ENCODE assay signal across 13 cellular contexts in genomic region chr10:31064334-31064733, GRCh38. TPM values are rescaled to one million over a fixed set of nuclear protein-coding genes. Genes with fewer than 3 reads are reported as not detected.
DNase-seq lines count a peak whose midpoint lies in the region; ATAC-seq and TF ChIP-seq lines count a peak whose summit lies in the region.
"Had no signal": no experiment of that assay in that cellular context is flagged by ENCODE, and none has a peak within 500 bp of the region (broad histone marks: within the 10 kb centered on the region; RNA-seq: fewer than 3 reads in every experiment).

No MANE protein-coding gene starts in this region.

- DNase-seq in BE2C (peak; percentile 13), heart right ventricle (peak in 1 of 2 donors; percentile 29), sigmoid colon (peak; percentile 78), activated T-cell treated with anti-CD3 and anti-CD28 coated beads for 4 hours (no peak), activated gamma-delta T cell treated with Interleukin-2 at 50 U/mL for 16 hours (no peak), left colon (no peak)
- DNase-seq: CD8-positive, alpha-beta memory T cell; retina; SHP77 had no signal

- intact Hi-C loops in heart right ventricle (cut with DNase I) (no loop called here), sigmoid colon (cut with DNase I) (no loop called here), left colon (cut with DNase I, micrococcal nuclease) (no loop called here)

- no peaks in the 10 kb centered on the region for H3K36me3 ChIP-seq in BE2C
- H3K36me3 ChIP-seq in heart right ventricle, result no peaks in the 10 kb centered on the region
- no peaks in the 10 kb centered on the region for H3K36me3 ChIP-seq in sigmoid colon

- H3K9me3 Mint-ChIP-seq in brain, result peaks cover 0 to 8% (median 3%) of the 10 kb centered on the region in 5 experiments
- H3K9me3 Mint-ChIP-seq: CD8-positive, alpha-beta memory T cell had no signal

- H3K27me3 ChIP-seq in BE2C, result no peaks in the 10 kb centered on the region
- H3K27me3 ChIP-seq in heart right ventricle, result no peaks in the 10 kb centered on the region
- H3K27me3 ChIP-seq in sigmoid colon, result no peaks in the 10 kb centered on the region

- H3K4me1 Mint-ChIP-seq in brain, result peaks cover 15% of the 10 kb centered on the region
- H3K4me1 Mint-ChIP-seq: CD8-positive, alpha-beta memory T cell had no signal

- TF ChIP-seq CTCF in BE2C (IDR thresholded peaks at IDR 0.05; ENCODE audit: low read depth, low read length) (no peak), brain (conservative IDR thresholded peaks at IDR 0.05) (no peak), heart right ventricle (IDR thresholded peaks at IDR 0.05) (no peak), sigmoid colon (IDR thresholded peaks at IDR 0.05) (no peak)

- H3K36me3 Mint-ChIP-seq in brain, result no peaks in the 10 kb centered on the region
- H3K36me3 Mint-ChIP-seq: CD8-positive, alpha-beta memory T cell had no signal

- no peak for TF ChIP-seq POLR2A in sigmoid colon (IDR thresholded peaks at IDR 0.05)

- WGBS in heart right ventricle, 2 donors, result 63 to 68% methylated on average over 2 of the region's 2 CpGs
- WGBS in sigmoid colon, 2 donors, result 63 to 66% methylated on average over 2 of the region's 2 CpGs

- no peak for TF ChIP-seq EP300 in sigmoid colon (IDR thresholded peaks at IDR 0.05)

- H3K27me3 Mint-ChIP-seq in brain, result no peaks in the 10 kb centered on the region

- H3K9me3 ChIP-seq in BE2C (no peaks in the 10 kb centered on the region), heart right ventricle (no peaks in the 10 kb centered on the region), sigmoid colon (no peaks in the 10 kb centered on the region)

- no peaks in the 10 kb centered on the region for H3K4me1 ChIP-seq in BE2C
- H3K4me1 ChIP-seq in heart right ventricle, result peaks cover 0 to 32% (median 6%) of the 10 kb centered on the region in 9 donors
- peaks cover 0 to 13% (median 11%) of the 10 kb centered on the region in 4 donors for H3K4me1 ChIP-seq in sigmoid colon

- peak overlapping the region in 3 of 5 experiments; percentile 67 to 86 (median 74) for H3K27ac Mint-ChIP-seq in brain
- H3K27ac Mint-ChIP-seq: CD8-positive, alpha-beta memory T cell had no signal

- ATAC-seq in heart right ventricle (peak; percentile 63 to 86 (median 77)), left colon (no peak), GM18519 (IDR thresholded peaks at IDR 0.05; ENCODE audit: low FRiP score, unreplicated experiment) (no peak)
- ATAC-seq: GM12878, HepG2 had no signal

- peak overlapping the region in 1 of 5 experiments; percentile 17 for H3K4me3 Mint-ChIP-seq in brain
- H3K4me3 Mint-ChIP-seq: CD8-positive, alpha-beta memory T cell had no signal

- H3K4me3 ChIP-seq in BE2C (ENCODE audit: low read depth, low read length), result no peak overlapping the region
- no peak overlapping the region for H3K4me3 ChIP-seq in heart right ventricle
- H3K4me3 ChIP-seq in sigmoid colon, result no peak overlapping the region
- H3K4me3 ChIP-seq: GM12878 had no signal

- H3K27ac ChIP-seq in heart right ventricle (peak overlapping the region in 9 of 10 donors; percentile 18 to 82 (median 66)), sigmoid colon (peak overlapping the region; percentile 25 to 65 (median 54))

RNA-seq across cellular contexts. Expression of gene ZNF438, which starts 32.7 kb away (rescaled TPM):
- polyA plus RNA-seq in BE2C (2012; ENCODE audit: insufficient read depth, insufficient read length, low read depth), result 2.2 TPM
- 6.9 TPM for polyA plus RNA-seq in brain (ENCODE audit: insufficient read depth, low read depth, low replicate concordance)
- total RNA-seq in heart right ventricle, result 10 to 100 TPM in 8 of 10 donors, 1 to 10 TPM in 2; 9.3 to 16.1 (median 12.4) TPM
- 10 to 100 TPM in 1 of 2 donors, 1 to 10 TPM in 1; 7.8 to 21.1 TPM for polyA plus RNA-seq in heart right ventricle
- 10 to 100 TPM; 11.9 to 18.9 (median 15.6) TPM for total RNA-seq in sigmoid colon
- polyA plus RNA-seq in sigmoid colon, result 1 to 10 TPM; 3.9 to 7.2 (median 4.0) TPM
- total RNA-seq in left colon, result 1 to 10 TPM; 3.8 to 6.5 TPM

Comparison
In these comparisons a context has a peak if more than half of its experiments do, and no peak if none do; other contexts are left out.
1. DNase-seq: peak in BE2C (single experiment) and sigmoid colon (single experiment); none in activated T-cell treated with anti-CD3 and anti-CD28 coated beads for 4 hours (single experiment), activated gamma-delta T cell treated with Interleukin-2 at 50 U/mL for 16 hours (single experiment) and left colon (0 of 2).
2. ATAC-seq: peak in heart right ventricle (8 of 8); none in left colon (single experiment) and GM18519 (single experiment).